8 cellular contexts compared by ENCODE assay signal in genomic region chr11:134223836-134224709, GRCh38. TPM values are rescaled to one million over a fixed set of nuclear protein-coding genes. Genes with fewer than 3 reads are reported as not detected.
DNase-seq lines count a peak whose midpoint lies in the region; ATAC-seq and TF ChIP-seq lines count a peak whose summit lies in the region.

A gene with protein sequence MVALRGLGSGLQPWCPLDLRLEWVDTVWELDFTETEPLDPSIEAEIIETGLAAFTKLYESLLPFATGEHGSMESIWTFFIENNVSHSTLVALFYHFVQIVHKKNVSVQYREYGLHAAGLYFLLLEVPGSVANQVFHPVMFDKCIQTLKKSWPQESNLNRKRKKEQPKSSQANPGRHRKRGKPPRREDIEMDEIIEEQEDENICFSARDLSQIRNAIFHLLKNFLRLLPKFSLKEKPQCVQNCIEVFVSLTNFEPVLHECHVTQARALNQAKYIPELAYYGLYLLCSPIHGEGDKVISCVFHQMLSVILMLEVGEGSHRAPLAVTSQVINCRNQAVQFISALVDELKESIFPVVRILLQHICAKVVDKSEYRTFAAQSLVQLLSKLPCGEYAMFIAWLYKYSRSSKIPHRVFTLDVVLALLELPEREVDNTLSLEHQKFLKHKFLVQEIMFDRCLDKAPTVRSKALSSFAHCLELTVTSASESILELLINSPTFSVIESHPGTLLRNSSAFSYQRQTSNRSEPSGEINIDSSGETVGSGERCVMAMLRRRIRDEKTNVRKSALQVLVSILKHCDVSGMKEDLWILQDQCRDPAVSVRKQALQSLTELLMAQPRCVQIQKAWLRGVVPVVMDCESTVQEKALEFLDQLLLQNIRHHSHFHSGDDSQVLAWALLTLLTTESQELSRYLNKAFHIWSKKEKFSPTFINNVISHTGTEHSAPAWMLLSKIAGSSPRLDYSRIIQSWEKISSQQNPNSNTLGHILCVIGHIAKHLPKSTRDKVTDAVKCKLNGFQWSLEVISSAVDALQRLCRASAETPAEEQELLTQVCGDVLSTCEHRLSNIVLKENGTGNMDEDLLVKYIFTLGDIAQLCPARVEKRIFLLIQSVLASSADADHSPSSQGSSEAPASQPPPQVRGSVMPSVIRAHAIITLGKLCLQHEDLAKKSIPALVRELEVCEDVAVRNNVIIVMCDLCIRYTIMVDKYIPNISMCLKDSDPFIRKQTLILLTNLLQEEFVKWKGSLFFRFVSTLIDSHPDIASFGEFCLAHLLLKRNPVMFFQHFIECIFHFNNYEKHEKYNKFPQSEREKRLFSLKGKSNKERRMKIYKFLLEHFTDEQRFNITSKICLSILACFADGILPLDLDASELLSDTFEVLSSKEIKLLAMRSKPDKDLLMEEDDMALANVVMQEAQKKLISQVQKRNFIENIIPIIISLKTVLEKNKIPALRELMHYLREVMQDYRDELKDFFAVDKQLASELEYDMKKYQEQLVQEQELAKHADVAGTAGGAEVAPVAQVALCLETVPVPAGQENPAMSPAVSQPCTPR (N-terminal part only) (minus strand): TSS chr11:134223967. CDS start chr11:134223926, 41 bp downstream.
Gene VPS26B (plus strand): TSS chr11:134224671. CDS start chr11:134225123, 452 bp downstream.

- ATAC-seq in HG02763 (IDR thresholded peaks at IDR 0.05; ENCODE audit: unreplicated experiment) (peak; percentile 77), Right ventricle myocardium superior (ENCODE audit: poor library complexity) (peak; percentile 94)
- ATAC-seq in activated naive CD8-positive, alpha-beta T cell treated with anti-CD3 and anti-CD28 coated beads, Interleukin-2, amount 50 U/mL, for 24 hours: peak; percentile 78

- H3K4me2 ChIP-seq in parathyroid adenoma (ENCODE audit: low read length): peak within 1 kb of the TSS; percentile 98

- peak; percentile 99 to 100 for TF ChIP-seq POLR2A in tibial nerve (IDR thresholded peaks at IDR 0.05)

- H3K4me1 Mint-ChIP-seq in activated naive CD8-positive, alpha-beta T cell treated with anti-CD3 and anti-CD28 coated beads, Interleukin-2, amount 50 U/mL, for 24 hours: peaks cover 66% of the 10 kb centered on the region

- H3K9me3 ChIP-seq in parathyroid adenoma (ENCODE audit: control insufficient read depth, low read length): no peaks in the 10 kb centered on the region
- H3K9me3 ChIP-seq in tibial nerve: no peaks in the 10 kb centered on the region

- peak within 1 kb of the TSS; percentile 53 for H3K9ac ChIP-seq in parathyroid adenoma

- H3K27me3 Mint-ChIP-seq in activated naive CD8-positive, alpha-beta T cell treated with anti-CD3 and anti-CD28 coated beads, Interleukin-2, amount 50 U/mL, for 24 hours: peaks cover 3% of the 10 kb centered on the region

- DNase-seq in GM12865 (ENCODE audit: low read depth) (peak; percentile 97), NCI-H1417 treated with DMSO at 0.1 percent for 48 hours (lab: John Stamatoyannopoulos, UW) (peak; percentile 96), SW480 (ENCODE audit: low spot score) (peak; percentile 93), Right ventricle myocardium superior (peak; percentile 99), tibial nerve (ENCODE audit: low spot score in 2 of 2) (peak; percentile 95 to 96)
- DNase-seq in activated naive CD8-positive, alpha-beta T cell treated with anti-CD3 and anti-CD28 coated beads, Interleukin-2, amount 50 U/mL, for 24 hours: peak; percentile 96

- H3K4me3 ChIP-seq in GM12865 (ENCODE audit: low read depth, low read length): peak within 1 kb of the TSS; percentile 94
- H3K4me3 ChIP-seq in parathyroid adenoma (ENCODE audit: low read depth, low read length): peak within 1 kb of the TSS; percentile 83
- peak within 1 kb of the TSS; percentile 56 to 86 (median 74) for H3K4me3 ChIP-seq in tibial nerve

- H3K4me3 Mint-ChIP-seq in activated naive CD8-positive, alpha-beta T cell treated with anti-CD3 and anti-CD28 coated beads, Interleukin-2, amount 50 U/mL, for 24 hours: peak within 1 kb of the TSS; percentile 97

- 0% methylated on average over 51 to 76 of the region's 89 CpGs for WGBS in tibial nerve, 2 donors

- TF ChIP-seq CTCF in GM12865 (IDR thresholded peaks at IDR 0.05; ENCODE audit: insufficient read depth, low read depth, low read length, missing control alignments) (no peak), parathyroid adenoma (IDR thresholded peaks at IDR 0.05) (no peak), tibial nerve (IDR thresholded peaks at IDR 0.05) (peak in 1 of 5 experiments; percentile 63)

- H3K27me3 ChIP-seq in parathyroid adenoma (ENCODE audit: control insufficient read depth, insufficient read depth, low read length) (no peaks in the 10 kb centered on the region), tibial nerve (no peaks in the 10 kb centered on the region)

- peak within 1 kb of the TSS; percentile 95 for H3K27ac ChIP-seq in parathyroid adenoma
- peak within 1 kb of the TSS; percentile 89 to 97 (median 93) for H3K27ac ChIP-seq in tibial nerve

- H3K9me3 Mint-ChIP-seq in activated naive CD8-positive, alpha-beta T cell treated with anti-CD3 and anti-CD28 coated beads, Interleukin-2, amount 50 U/mL, for 24 hours: no peaks in the 10 kb centered on the region

- H3K27ac Mint-ChIP-seq in activated naive CD8-positive, alpha-beta T cell treated with anti-CD3 and anti-CD28 coated beads, Interleukin-2, amount 50 U/mL, for 24 hours: peak within 1 kb of the TSS; percentile 98

- TF ChIP-seq EP300 in tibial nerve (IDR thresholded peaks at IDR 0.05): peak; percentile 50 to 100

- H2AFZ ChIP-seq in parathyroid adenoma: peak within 1 kb of the TSS; percentile 95

- H3K4me1 ChIP-seq in parathyroid adenoma (peaks cover 3% of the 10 kb centered on the region), tibial nerve (peaks cover 0 to 50% (median 18%) of the 10 kb centered on the region in 4 donors)

- H3K36me3 ChIP-seq in parathyroid adenoma (ENCODE audit: control insufficient read depth, insufficient read depth, low read length): no peaks in the 10 kb centered on the region
- peaks cover 0 to 14% (median 0%) of the 10 kb centered on the region in 3 donors for H3K36me3 ChIP-seq in tibial nerve

- intact Hi-C loops in Right ventricle myocardium superior (cut with DNase I): no loop called here

- peaks cover 32% of the 10 kb centered on the region for H3K36me3 Mint-ChIP-seq in activated naive CD8-positive, alpha-beta T cell treated with anti-CD3 and anti-CD28 coated beads, Interleukin-2, amount 50 U/mL, for 24 hours (ENCODE audit: low read depth)

- peaks cover 34% of the 10 kb centered on the region for H3K79me2 ChIP-seq in parathyroid adenoma

RNA-seq across cellular contexts. Expression of the first gene that starts in this region (rescaled TPM):
- total RNA-seq in Right ventricle myocardium superior: 11.1 TPM
- total RNA-seq in tibial nerve: 10 to 100 TPM in 2 of 4 donors, 1 to 10 TPM in 2; 8.2 to 14.7 (median 10.3) TPM

RNA-seq across cellular contexts. Expression of gene VPS26B, which starts in this region (rescaled TPM):
- 38.8 TPM for total RNA-seq in Right ventricle myocardium superior
- total RNA-seq in tibial nerve: 10 to 100 TPM; 32.7 to 35.9 (median 33.3) TPM

Comparison
In these comparisons a context has a peak if more than half of its experiments do, and no peak if none do; other contexts are left out.
1. Peak in every context shown above with its lines: DNase-seq, ATAC-seq, H3K4me3 ChIP-seq and H3K27ac ChIP-seq.